Comparison of ENCODE assay signal across 23 cellular contexts in the genomic region with DNA sequence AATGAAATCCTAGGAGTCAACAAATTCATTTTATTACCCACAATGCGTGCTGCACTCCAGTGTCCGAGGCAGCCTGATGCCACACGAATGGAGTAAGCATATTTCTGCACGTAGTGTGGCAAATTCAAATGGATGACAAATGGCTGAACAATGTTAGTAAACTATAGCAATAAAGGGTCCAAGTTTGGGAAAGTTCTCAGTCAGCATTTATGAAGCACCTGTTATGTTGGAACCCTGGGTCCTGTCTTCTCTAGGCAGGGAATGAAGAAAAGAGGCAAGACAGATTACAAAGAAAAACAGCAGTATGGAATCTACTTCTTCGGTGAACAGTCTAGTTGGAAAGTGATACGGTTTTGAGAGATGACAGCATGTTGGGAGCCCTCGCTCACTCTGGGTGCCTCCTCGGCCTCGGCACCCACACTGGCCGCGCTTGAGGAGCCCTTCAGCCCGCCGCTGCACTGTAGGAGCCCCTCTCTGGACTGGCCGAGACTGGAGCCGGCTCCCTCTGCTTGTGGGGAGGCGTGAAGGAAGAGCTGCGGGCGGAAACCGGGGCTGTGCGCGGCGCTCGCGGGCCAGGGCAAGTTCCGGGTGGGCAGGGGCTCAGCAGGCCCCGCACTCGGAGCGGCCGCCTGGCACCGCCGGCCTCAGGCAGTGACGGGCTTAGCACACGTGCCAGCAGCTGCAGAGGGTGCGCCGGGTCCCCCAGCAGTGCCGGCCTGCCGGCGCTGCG.
"Had no signal": no experiment of that assay in that cellular context is flagged by ENCODE, and none has a peak within 500 bp of the region (broad histone marks: within the 10 kb centered on the region; RNA-seq: fewer than 3 reads in every experiment).

No MANE protein-coding gene starts in this region.

- H3K9me3 Mint-ChIP-seq: memory B cell had no signal

- H3K4me3 Mint-ChIP-seq: activated naive CD4-positive, alpha-beta T cell treated with anti-CD3 and anti-CD28 coated beads for 36 hours; activated T-cell treated with anti-CD3 and anti-CD28 coated beads, Interleukin-2, amount 50 U/mL, for 24 hours; endodermal cell; memory B cell; T-cell; type B pancreatic cell had no signal

- H3K4me3 ChIP-seq: body of pancreas, cardiac muscle cell, heart right ventricle, thoracic aorta had no signal

- DNase-seq: activated CD4-positive, CD25-positive, alpha-beta regulatory T cell treated with anti-CD3 and anti-CD28 coated beads, Interleukin-2, amount 50 U/mL, for 72 hours; activated CD8-positive, alpha-beta memory T cell treated with anti-CD3 and anti-CD28 coated beads for 24 hours; activated CD8-positive, alpha-beta memory T cell treated with anti-CD3 and anti-CD28 coated beads, Interleukin-2, amount 50 U/mL, for 4 hours; activated naive CD4-positive, alpha-beta T cell treated with anti-CD3 and anti-CD28 coated beads for 36 hours; activated T-cell treated with anti-CD3 and anti-CD28 coated beads, Interleukin-2, amount 50 U/mL, for 24 hours; anterior cingulate cortex; body of pancreas; cortex of kidney; endodermal cell; heart right ventricle; left colon; occipital lobe; small intestine; stimulated activated CD4-positive, alpha-beta T cell treated with anti-CD3 and anti-CD28 coated beads, Interleukin-15, amount 100 ng/mL, for 24 hours; stimulated activated CD8-positive, alpha-beta memory T cell treated with anti-CD3 and anti-CD28 coated beads, Interleukin-4, amount 100 ng/mL, for 48 hours; stimulated activated naive CD4-positive, alpha-beta T cell; T-cell; WERI-Rb-1 had no signal

- H3K36me3 Mint-ChIP-seq: memory B cell, T-cell, type B pancreatic cell had no signal

- H3K27ac Mint-ChIP-seq: endodermal cell, memory B cell, T-cell, type B pancreatic cell had no signal

- H3K36me3 ChIP-seq: cardiac muscle cell, heart right ventricle, thoracic aorta, WERI-Rb-1 had no signal

- H3K27ac ChIP-seq: body of pancreas, cardiac muscle cell, heart right ventricle, thoracic aorta, WERI-Rb-1 had no signal

- ATAC-seq: body of pancreas, heart right ventricle, left colon, sciatic nerve, T-cell had no signal

- H3K27me3 ChIP-seq: body of pancreas, heart right ventricle had no signal

- H3K27me3 Mint-ChIP-seq: activated T-cell treated with anti-CD3 and anti-CD28 coated beads, Interleukin-2, amount 50 U/mL, for 24 hours; T-cell; type B pancreatic cell had no signal

- H3K9me3 ChIP-seq: body of pancreas, thoracic aorta had no signal
